Comparison of ENCODE assay signal across 1 cellular context in the genomic region with DNA sequence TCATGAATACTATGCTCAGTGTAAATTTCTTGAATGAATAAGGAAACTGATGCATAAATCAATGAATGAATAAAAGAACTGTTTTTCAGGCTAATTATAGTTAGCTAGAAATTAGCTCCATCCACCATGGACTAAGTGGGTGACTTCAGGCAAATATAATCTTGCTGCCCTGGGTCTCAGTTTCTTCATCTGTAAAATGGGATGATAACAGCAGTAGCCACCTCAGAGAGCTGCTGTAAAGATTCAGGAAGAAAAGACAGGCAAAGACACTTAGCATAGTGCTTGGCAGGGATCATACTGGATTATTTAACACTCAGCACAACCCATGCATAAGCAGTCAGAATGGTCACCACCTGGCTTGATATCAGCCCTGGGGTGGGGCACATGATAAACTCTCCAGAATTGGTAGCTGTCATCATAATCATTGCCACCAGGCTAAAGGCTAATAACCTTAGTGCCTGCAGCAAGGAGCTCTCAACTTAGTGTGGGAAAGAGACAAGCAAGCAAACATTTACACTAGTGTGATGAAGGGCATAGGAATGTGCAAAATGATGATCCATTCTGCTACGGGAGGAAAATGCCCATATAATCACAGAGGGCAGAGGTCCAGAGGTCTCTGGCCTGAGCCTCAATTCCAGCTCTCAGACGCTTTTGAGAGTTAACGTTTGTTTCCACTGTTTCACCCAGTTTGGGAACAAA.
A peak's percentile ranks its signal among the peaks of the same experiment; 100 is the strongest.
TF ChIP-seq lines count a peak whose summit lies in the region.

No MANE protein-coding gene starts in this region.

TF ChIP-seq in HepG2, 621 proteins besides CTCF, POLR2A, EP300 and RAD21 (continued from another document and continues in another):
- TF ChIP-seq ZBTB37 (CRISPR knock-in tag; IDR thresholded peaks at IDR 0.05) (no peak), TRAFD1 (CRISPR knock-in tag; IDR thresholded peaks at IDR 0.05; ENCODE audit: borderline replicate concordance) (no peak), ZNF746 (CRISPR knock-in tag; IDR thresholded peaks at IDR 0.05) (no peak), ZNF496 (CRISPR knock-in tag; IDR thresholded peaks at IDR 0.05; ENCODE audit: insufficient replicate concordance) (no peak), JDP2 (CRISPR knock-in tag; IDR thresholded peaks at IDR 0.05; ENCODE audit: borderline replicate concordance) (no peak), FOSL1 (CRISPR knock-in tag; IDR thresholded peaks at IDR 0.05; ENCODE audit: borderline replicate concordance) (peak; percentile 73; the same call in 1 of the 2 replicates), ZNF7 (CRISPR knock-in tag; IDR thresholded peaks at IDR 0.05) (no peak), ZFP62 (CRISPR knock-in tag; IDR thresholded peaks at IDR 0.05) (no peak), TOE1 (CRISPR knock-in tag; IDR thresholded peaks at IDR 0.05) (no peak), CBFB (CRISPR knock-in tag; IDR thresholded peaks at IDR 0.05) (no peak), RFX5 (IDR thresholded peaks at IDR 0.05; ENCODE audit: low read depth, low read length) (no peak), ZNF563 (CRISPR knock-in tag; IDR thresholded peaks at IDR 0.05) (no peak), ZBTB7A (CRISPR knock-in tag; IDR thresholded peaks at IDR 0.05) (no peak), HHEX (CRISPR knock-in tag; IDR thresholded peaks at IDR 0.05) (no peak), SP4 (CRISPR knock-in tag; IDR thresholded peaks at IDR 0.05) (no peak), ZNF570 (CRISPR knock-in tag; IDR thresholded peaks at IDR 0.05; ENCODE audit: borderline replicate concordance) (no peak), CBX5 (CRISPR knock-in tag; IDR thresholded peaks at IDR 0.05; ENCODE audit: borderline replicate concordance) (peak; percentile 53; the same call in 1 of the 2 replicates), AGO1 (IDR thresholded peaks at IDR 0.05; ENCODE audit: low read depth, low read length, poor library complexity, severe bottlenecking) (no peak), HMG20A (CRISPR knock-in tag; IDR thresholded peaks at IDR 0.05; ENCODE audit: borderline replicate concordance) (peak; percentile 82; the same call in 1 of the 2 replicates), ZNF251 (CRISPR knock-in tag; IDR thresholded peaks at IDR 0.05) (no peak), ZNF276 (CRISPR knock-in tag; IDR thresholded peaks at IDR 0.05; ENCODE audit: low read depth) (no peak), ZNF564 (CRISPR knock-in tag; IDR thresholded peaks at IDR 0.05) (no peak), ZNF589 (CRISPR knock-in tag; conservative IDR thresholded peaks at IDR 0.05) (no peak), HDAC1 (CRISPR knock-in tag; IDR thresholded peaks at IDR 0.05) (0 out of 2 replicates have a peak, but pooled peaks have one; percentile 22), ZNF777 (CRISPR knock-in tag; IDR thresholded peaks at IDR 0.05) (no peak), SOX13 (IDR thresholded peaks at IDR 0.05) (no peak), SOX13 (CRISPR knock-in tag; conservative IDR thresholded peaks at IDR 0.05 in 1 of 2, IDR thresholded peaks at IDR 0.05 in 1 of 2) (peak in 1 of 2 experiments; percentile 67; a peak in 2 of 4 replicates), TAF15 (IDR thresholded peaks at IDR 0.05; ENCODE audit: low read depth, low read length, poor library complexity, severe bottlenecking) (no peak), NR2F1 (CRISPR knock-in tag; IDR thresholded peaks at IDR 0.05) (peak; percentile 73 to 88), HNF1A (IDR thresholded peaks at IDR 0.05; ENCODE audit: low read depth) (no peak), HNF1A (CRISPR knock-in tag; IDR thresholded peaks at IDR 0.05; ENCODE audit: borderline replicate concordance) (no peak), AKAP8 (CRISPR knock-in tag; IDR thresholded peaks at IDR 0.05) (no peak)
- TF ChIP-seq, protein P1, sequence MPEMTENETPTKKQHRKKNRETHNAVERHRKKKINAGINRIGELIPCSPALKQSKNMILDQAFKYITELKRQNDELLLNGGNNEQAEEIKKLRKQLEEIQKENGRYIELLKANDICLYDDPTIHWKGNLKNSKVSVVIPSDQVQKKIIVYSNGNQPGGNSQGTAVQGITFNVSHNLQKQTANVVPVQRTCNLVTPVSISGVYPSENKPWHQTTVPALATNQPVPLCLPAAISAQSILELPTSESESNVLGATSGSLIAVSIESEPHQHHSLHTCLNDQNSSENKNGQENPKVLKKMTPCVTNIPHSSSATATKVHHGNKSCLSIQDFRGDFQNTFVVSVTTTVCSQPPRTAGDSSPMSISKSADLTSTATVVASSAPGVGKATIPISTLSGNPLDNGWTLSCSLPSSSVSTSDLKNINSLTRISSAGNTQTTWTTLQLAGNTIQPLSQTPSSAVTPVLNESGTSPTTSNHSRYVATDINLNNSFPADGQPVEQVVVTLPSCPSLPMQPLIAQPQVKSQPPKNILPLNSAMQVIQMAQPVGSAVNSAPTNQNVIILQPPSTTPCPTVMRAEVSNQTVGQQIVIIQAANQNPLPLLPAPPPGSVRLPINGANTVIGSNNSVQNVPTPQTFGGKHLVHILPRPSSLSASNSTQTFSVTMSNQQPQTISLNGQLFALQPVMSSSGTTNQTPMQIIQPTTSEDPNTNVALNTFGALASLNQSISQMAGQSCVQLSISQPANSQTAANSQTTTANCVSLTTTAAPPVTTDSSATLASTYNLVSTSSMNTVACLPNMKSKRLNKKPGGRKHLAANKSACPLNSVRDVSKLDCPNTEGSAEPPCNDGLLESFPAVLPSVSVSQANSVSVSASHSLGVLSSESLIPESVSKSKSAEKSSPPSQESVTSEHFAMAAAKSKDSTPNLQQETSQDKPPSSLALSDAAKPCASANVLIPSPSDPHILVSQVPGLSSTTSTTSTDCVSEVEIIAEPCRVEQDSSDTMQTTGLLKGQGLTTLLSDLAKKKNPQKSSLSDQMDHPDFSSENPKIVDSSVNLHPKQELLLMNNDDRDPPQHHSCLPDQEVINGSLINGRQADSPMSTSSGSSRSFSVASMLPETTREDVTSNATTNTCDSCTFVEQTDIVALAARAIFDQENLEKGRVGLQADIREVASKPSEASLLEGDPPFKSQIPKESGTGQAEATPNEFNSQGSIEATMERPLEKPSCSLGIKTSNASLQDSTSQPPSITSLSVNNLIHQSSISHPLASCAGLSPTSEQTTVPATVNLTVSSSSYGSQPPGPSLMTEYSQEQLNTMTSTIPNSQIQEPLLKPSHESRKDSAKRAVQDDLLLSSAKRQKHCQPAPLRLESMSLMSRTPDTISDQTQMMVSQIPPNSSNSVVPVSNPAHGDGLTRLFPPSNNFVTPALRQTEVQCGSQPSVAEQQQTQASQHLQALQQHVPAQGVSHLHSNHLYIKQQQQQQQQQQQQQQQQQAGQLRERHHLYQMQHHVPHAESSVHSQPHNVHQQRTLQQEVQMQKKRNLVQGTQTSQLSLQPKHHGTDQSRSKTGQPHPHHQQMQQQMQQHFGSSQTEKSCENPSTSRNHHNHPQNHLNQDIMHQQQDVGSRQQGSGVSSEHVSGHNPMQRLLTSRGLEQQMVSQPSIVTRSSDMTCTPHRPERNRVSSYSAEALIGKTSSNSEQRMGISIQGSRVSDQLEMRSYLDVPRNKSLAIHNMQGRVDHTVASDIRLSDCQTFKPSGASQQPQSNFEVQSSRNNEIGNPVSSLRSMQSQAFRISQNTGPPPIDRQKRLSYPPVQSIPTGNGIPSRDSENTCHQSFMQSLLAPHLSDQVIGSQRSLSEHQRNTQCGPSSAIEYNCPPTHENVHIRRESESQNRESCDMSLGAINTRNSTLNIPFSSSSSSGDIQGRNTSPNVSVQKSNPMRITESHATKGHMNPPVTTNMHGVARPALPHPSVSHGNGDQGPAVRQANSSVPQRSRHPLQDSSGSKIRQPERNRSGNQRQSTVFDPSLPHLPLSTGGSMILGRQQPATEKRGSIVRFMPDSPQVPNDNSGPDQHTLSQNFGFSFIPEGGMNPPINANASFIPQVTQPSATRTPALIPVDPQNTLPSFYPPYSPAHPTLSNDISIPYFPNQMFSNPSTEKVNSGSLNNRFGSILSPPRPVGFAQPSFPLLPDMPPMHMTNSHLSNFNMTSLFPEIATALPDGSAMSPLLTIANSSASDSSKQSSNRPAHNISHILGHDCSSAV (CRISPR knock-in tag; IDR thresholded peaks at IDR 0.05; ENCODE audit: borderline replicate concordance) = no peak
- TF ChIP-seq, protein P2, sequence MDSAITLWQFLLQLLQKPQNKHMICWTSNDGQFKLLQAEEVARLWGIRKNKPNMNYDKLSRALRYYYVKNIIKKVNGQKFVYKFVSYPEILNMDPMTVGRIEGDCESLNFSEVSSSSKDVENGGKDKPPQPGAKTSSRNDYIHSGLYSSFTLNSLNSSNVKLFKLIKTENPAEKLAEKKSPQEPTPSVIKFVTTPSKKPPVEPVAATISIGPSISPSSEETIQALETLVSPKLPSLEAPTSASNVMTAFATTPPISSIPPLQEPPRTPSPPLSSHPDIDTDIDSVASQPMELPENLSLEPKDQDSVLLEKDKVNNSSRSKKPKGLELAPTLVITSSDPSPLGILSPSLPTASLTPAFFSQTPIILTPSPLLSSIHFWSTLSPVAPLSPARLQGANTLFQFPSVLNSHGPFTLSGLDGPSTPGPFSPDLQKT (CRISPR knock-in tag; IDR thresholded peaks at IDR 0.05; ENCODE audit: borderline replicate concordance) = no peak
- TF ChIP-seq, protein P3, sequence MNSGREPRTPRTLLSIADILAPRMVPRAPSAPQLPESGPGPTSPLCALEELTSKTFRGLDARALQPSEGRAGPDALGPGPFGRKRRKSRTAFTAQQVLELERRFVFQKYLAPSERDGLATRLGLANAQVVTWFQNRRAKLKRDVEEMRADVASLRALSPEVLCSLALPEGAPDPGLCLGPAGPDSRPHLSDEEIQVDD (CRISPR knock-in tag; IDR thresholded peaks at IDR 0.05; ENCODE audit: borderline replicate concordance) = no peak
- TF ChIP-seq, protein P4, sequence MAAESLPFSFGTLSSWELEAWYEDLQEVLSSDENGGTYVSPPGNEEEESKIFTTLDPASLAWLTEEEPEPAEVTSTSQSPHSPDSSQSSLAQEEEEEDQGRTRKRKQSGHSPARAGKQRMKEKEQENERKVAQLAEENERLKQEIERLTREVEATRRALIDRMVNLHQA (CRISPR knock-in tag; IDR thresholded peaks at IDR 0.05) = no peak
- TF ChIP-seq, protein P5, sequence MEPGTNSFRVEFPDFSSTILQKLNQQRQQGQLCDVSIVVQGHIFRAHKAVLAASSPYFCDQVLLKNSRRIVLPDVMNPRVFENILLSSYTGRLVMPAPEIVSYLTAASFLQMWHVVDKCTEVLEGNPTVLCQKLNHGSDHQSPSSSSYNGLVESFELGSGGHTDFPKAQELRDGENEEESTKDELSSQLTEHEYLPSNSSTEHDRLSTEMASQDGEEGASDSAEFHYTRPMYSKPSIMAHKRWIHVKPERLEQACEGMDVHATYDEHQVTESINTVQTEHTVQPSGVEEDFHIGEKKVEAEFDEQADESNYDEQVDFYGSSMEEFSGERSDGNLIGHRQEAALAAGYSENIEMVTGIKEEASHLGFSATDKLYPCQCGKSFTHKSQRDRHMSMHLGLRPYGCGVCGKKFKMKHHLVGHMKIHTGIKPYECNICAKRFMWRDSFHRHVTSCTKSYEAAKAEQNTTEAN (CRISPR knock-in tag; conservative IDR thresholded peaks at IDR 0.05) = peak; percentile 72; the same call in 1 of the 2 replicates
